ENCODE assay signal across 8 cellular contexts in genomic region chr19:17873661-17874422, GRCh38. TPM values are rescaled to one million over a fixed set of nuclear protein-coding genes. Genes with fewer than 3 reads are reported as not detected.
DNase-seq lines count a peak whose midpoint lies in the region; ATAC-seq and TF ChIP-seq lines count a peak whose summit lies in the region.

No MANE protein-coding gene starts in this region.

- H3K4me3 ChIP-seq in Karpas-422 (ENCODE audit: low read length) (no peak overlapping the region), psoas muscle (peak overlapping the region; percentile 34), tibial nerve (peak overlapping the region in 2 of 4 donors; percentile 5 to 11)

- H4K20me1 ChIP-seq in Karpas-422 (ENCODE audit: insufficient read depth, low read depth, low read length): peaks cover 6% of the 10 kb centered on the region; the same call in 1 of the 2 replicates

- peak; percentile 39 for DNase-seq in DMS114 treated with DMSO at 0.1 percent for 48 hours (lab: John Stamatoyannopoulos, UW; ENCODE audit: unreplicated experiment)
- DNase-seq in Karpas-422: peak; percentile 89
- DNase-seq in activated CD4-positive, alpha-beta T cell treated with anti-CD3 and anti-CD28 coated beads for 1 hour: peak; percentile 50
- peak; percentile 29 for DNase-seq in dermis blood vessel endothelial cell
- no peak for DNase-seq in psoas muscle
- no peak for DNase-seq in posterior vena cava (ENCODE audit: low spot score)
- no peak for DNase-seq in tibial nerve (ENCODE audit: low spot score in 2 of 2)

- ATAC-seq in psoas muscle (peak in 3 of 4 donors; percentile 34 to 51 (median 44)), HG03460 (IDR thresholded peaks at IDR 0.05; ENCODE audit: unreplicated experiment) (no peak)

- H3K36me3 ChIP-seq in Karpas-422 (ENCODE audit: insufficient read depth, low read length) (no peaks in the 10 kb centered on the region), psoas muscle (ENCODE audit: insufficient read depth in 1 of 2, low read depth in 1 of 2) (no peaks in the 10 kb centered on the region), tibial nerve (no peaks in the 10 kb centered on the region)

- H3K4me1 ChIP-seq in Karpas-422 (ENCODE audit: low read length): peaks cover 3% of the 10 kb centered on the region; the same call in 1 of the 2 replicates
- H3K4me1 ChIP-seq in psoas muscle: no peaks in the 10 kb centered on the region
- H3K4me1 ChIP-seq in tibial nerve: peaks cover 0 to 27% (median 5%) of the 10 kb centered on the region in 4 donors

- H3K9me3 ChIP-seq in Karpas-422 (ENCODE audit: low read length) (no peaks in the 10 kb centered on the region), psoas muscle (no peaks in the 10 kb centered on the region), tibial nerve (no peaks in the 10 kb centered on the region)

- no peak overlapping the region for H2AFZ ChIP-seq in Karpas-422 (ENCODE audit: low read length)

- no peak for TF ChIP-seq POLR2A in tibial nerve (IDR thresholded peaks at IDR 0.05)

- no peak overlapping the region for H3K27ac ChIP-seq in Karpas-422 (ENCODE audit: low read length)
- no peak overlapping the region for H3K27ac ChIP-seq in psoas muscle
- no peak overlapping the region for H3K27ac ChIP-seq in tibial nerve

- no peak for TF ChIP-seq CTCF in psoas muscle (IDR thresholded peaks at IDR 0.05)
- TF ChIP-seq CTCF in tibial nerve (IDR thresholded peaks at IDR 0.05): no peak

- no peaks in the 10 kb centered on the region for H3K9me2 ChIP-seq in Karpas-422 (replicated peaks; ENCODE audit: insufficient read depth, low read length)

- H3K79me2 ChIP-seq in Karpas-422 (ENCODE audit: low read length): no peaks in the 10 kb centered on the region

- intact Hi-C loops in psoas muscle (cut with DNase I): no loop called here
- intact Hi-C loops in posterior vena cava (cut with DNase I): no loop called here

- TF ChIP-seq EP300 in tibial nerve (IDR thresholded peaks at IDR 0.05): no peak

- no peaks in the 10 kb centered on the region for H3K27me3 ChIP-seq in Karpas-422 (ENCODE audit: low read length)
- peaks cover 0 to 78% (median 32%) of the 10 kb centered on the region in 3 donors for H3K27me3 ChIP-seq in psoas muscle (ENCODE audit: insufficient read depth in 3 of 3, low read length in 2 of 3)
- peaks cover 0 to 90% of the 10 kb centered on the region in 2 donors for H3K27me3 ChIP-seq in tibial nerve

- no peak overlapping the region for H3K4me2 ChIP-seq in Karpas-422 (ENCODE audit: low read depth, low read length, poor library complexity, severe bottlenecking)

- no peak overlapping the region for H3K9ac ChIP-seq in Karpas-422 (ENCODE audit: low read length)

- 4 to 6% (median 5%) methylated on average over 42 to 56 of the region's 56 CpGs for WGBS in psoas muscle, 3 donors
- 8 to 11% methylated on average over 23 to 29 of the region's 56 CpGs for WGBS in tibial nerve, 2 donors

RNA-seq across cellular contexts. Expression of gene SLC5A5, which starts 2.1 kb away (rescaled TPM):
- not detected in 2 replicates for total RNA-seq in Karpas-422 (2014; rRNA removed; shearing (Covaris generic); ENCODE audit: low replicate concordance)
- not detected in 2 replicates for total RNA-seq in dermis blood vessel endothelial cell
- not detected for total RNA-seq in psoas muscle
- polyA plus RNA-seq in psoas muscle: not detected
- not detected for total RNA-seq in posterior vena cava
- total RNA-seq in tibial nerve: not detected

RNA-seq across cellular contexts. Expression of gene RPL18A, which starts 14.1 kb away (rescaled TPM):
- total RNA-seq in Karpas-422 (2014; rRNA removed; shearing (Covaris generic); ENCODE audit: low replicate concordance): 1,678 and 2,364 TPM in 2 replicates
- total RNA-seq in dermis blood vessel endothelial cell (793 and 1,347 TPM in 2 replicates), psoas muscle (1,000 to 10,000 TPM; 1,164 to 1,735 (median 1,510) TPM), posterior vena cava (1,000 to 10,000 TPM; 1,284 to 1,308 TPM), tibial nerve (1,000 to 10,000 TPM; 1,544 to 1,849 (median 1,738) TPM)
- 1,000 to 10,000 TPM; 2,246 to 3,046 (median 2,399) TPM for polyA plus RNA-seq in psoas muscle

RNA-seq across cellular contexts. Expression of gene JAK3, which starts 26.1 kb away (rescaled TPM):
- total RNA-seq in Karpas-422 (2014; rRNA removed; shearing (Covaris generic); ENCODE audit: low replicate concordance): 5.7 and 9.5 TPM in 2 replicates
- total RNA-seq in dermis blood vessel endothelial cell (3.2 and 4.1 TPM in 2 replicates), psoas muscle (1 to 10 TPM in 3 of 4 donors, under 1 TPM in 1; 0.95 to 4.0 (median 1.1) TPM), posterior vena cava (1 to 10 TPM; 6.6 to 8.8 TPM), tibial nerve (10 to 100 TPM in 2 of 4 donors, 1 to 10 TPM in 2; 1.9 to 18.0 (median 8.3) TPM)
- polyA plus RNA-seq in psoas muscle: under 1 TPM; 0.17 to 0.35 (median 0.31) TPM

RNA-seq across cellular contexts. Expression of gene INSL3, which starts 52.5 kb away (rescaled TPM):
- total RNA-seq in Karpas-422 (2014; rRNA removed; shearing (Covaris generic); ENCODE audit: low replicate concordance): not detected in 2 replicates
- total RNA-seq in dermis blood vessel endothelial cell (not detected in 2 replicates), psoas muscle (not detected), posterior vena cava (not detected), tibial nerve (not detected)
- polyA plus RNA-seq in psoas muscle: not detected

RNA-seq across cellular contexts. Expression of gene CCDC124, which starts 59.0 kb away (rescaled TPM):
- 13.9 and 51.6 TPM in 2 replicates for total RNA-seq in Karpas-422 (2014; rRNA removed; shearing (Covaris generic); ENCODE audit: low replicate concordance)
- total RNA-seq in dermis blood vessel endothelial cell: 24.8 and 58.4 TPM in 2 replicates
- total RNA-seq in psoas muscle: 100 to 1,000 TPM in 2 of 4 donors, 10 to 100 TPM in 2; 92.1 to 122 (median 99.6) TPM
- 100 to 1,000 TPM; 167 to 266 (median 176) TPM for polyA plus RNA-seq in psoas muscle
- 10 to 100 TPM; 48.5 to 73.0 TPM for total RNA-seq in posterior vena cava
- 10 to 100 TPM; 29.3 to 69.0 (median 33.9) TPM for total RNA-seq in tibial nerve

Comparison
In these comparisons a context has a peak if more than half of its experiments do, and no peak if none do; other contexts are left out.
1. DNase-seq: peak in DMS114 treated with DMSO at 0.1 percent for 48 hours (single experiment), Karpas-422 (single experiment), activated CD4-positive, alpha-beta T cell treated with anti-CD3 and anti-CD28 coated beads for 1 hour (single experiment) and dermis blood vessel endothelial cell (single experiment); none in psoas muscle (0 of 2), posterior vena cava (single experiment) and tibial nerve (0 of 2).